In genomic region chr16:68577352-68577853, GRCh38 we compare ENCODE assay signal across 28 cellular contexts.
"Had no signal": no experiment of that assay in that cellular context is flagged by ENCODE, and none has a peak within 500 bp of the region (broad histone marks: within the 10 kb centered on the region; RNA-seq: fewer than 3 reads in every experiment).

No MANE protein-coding gene starts in this region.

- ATAC-seq: esophagus mucosa, gastrocnemius medialis, heart right ventricle, left cardiac atrium, left lung, left ventricle myocardium superior, lower lobe of right lung, mucosa of descending colon had no signal

- H3K27me3 ChIP-seq: dorsolateral prefrontal cortex, esophagus squamous epithelium, gastrocnemius medialis, heart right ventricle, left lung had no signal

- DNase-seq: dermis blood vessel endothelial cell; dorsolateral prefrontal cortex; effector CD4-positive, alpha-beta T cell; effector memory CD4-positive, alpha-beta T cell; erythroblast; esophagus squamous epithelium; foreskin fibroblast; foreskin melanocyte; gastrocnemius medialis; glutamatergic neuron; head of caudate nucleus; heart right ventricle; hippocampal formation; left cardiac atrium; left lung; left ventricle myocardium superior; lower lobe of right lung; mesenchymal stem cell; mucosa of descending colon; naive B cell had no signal

- FAIRE-seq: colon, endometrium, islet of Langerhans, keratinocyte had no signal

- H3K4me3 Mint-ChIP-seq: mesothelial cell of epicardium had no signal

- H3K27ac ChIP-seq: coronary artery, dorsolateral prefrontal cortex, epithelial cell of prostate, esophagus squamous epithelium, gastrocnemius medialis, heart right ventricle, left lung, lower lobe of right lung had no signal

- H3K4me1 ChIP-seq: gastrocnemius medialis, heart right ventricle, left lung, lower lobe of right lung had no signal

- H3K27ac Mint-ChIP-seq: mesothelial cell of epicardium, naive B cell had no signal

- H3K4me1 Mint-ChIP-seq: mesothelial cell of epicardium, naive B cell had no signal

- H3K27me3 Mint-ChIP-seq: naive B cell had no signal

- H3K4me3 ChIP-seq: coronary artery, dorsolateral prefrontal cortex, esophagus squamous epithelium, gastrocnemius medialis, heart right ventricle, left lung, lower lobe of right lung, mucosa of descending colon had no signal

- H3K36me3 ChIP-seq: left lung, lower lobe of right lung had no signal
